ENCODE assay signal across 1 cellular context in genomic region chr6:158286413-158286812, GRCh38.
A peak's percentile ranks its signal among the peaks of the same experiment; 100 is the strongest.
TF ChIP-seq lines count a peak whose summit lies in the region.

No MANE protein-coding gene starts in this region.

TF ChIP-seq in endothelial cell of umbilical vein, 7 proteins besides CTCF, POLR2A, EP300 and RAD21:
- TF ChIP-seq JUN (IDR thresholded peaks at IDR 0.05; ENCODE audit: borderline replicate concordance, insufficient read depth, insufficient read length, low read depth) (peak; percentile 18), EZH2 (IDR thresholded peaks at IDR 0.05; ENCODE audit: borderline replicate concordance, low read depth, low read length, severe bottlenecking) (no peak)
TF ChIP-seq in endothelial cell of umbilical vein: peak in this region for 1.
